15 cellular contexts compared by ENCODE assay signal in genomic region chr13:36870050-36870692, GRCh38. TPM values are rescaled to one million over a fixed set of nuclear protein-coding genes. Genes with fewer than 3 reads are reported as not detected.
DNase-seq lines count a peak whose midpoint lies in the region; ATAC-seq and TF ChIP-seq lines count a peak whose summit lies in the region.
"Had no signal": no experiment of that assay in that cellular context is flagged by ENCODE, and none has a peak within 500 bp of the region (broad histone marks: within the 10 kb centered on the region; RNA-seq: fewer than 3 reads in every experiment).

No MANE protein-coding gene starts in this region.

- no peak overlapping the region for H2BK15ac ChIP-seq in mesenchymal stem cell (ENCODE audit: low read depth, poor library complexity, severe bottlenecking)

- no peaks in the 10 kb centered on the region for H3K79me1 ChIP-seq in mesenchymal stem cell (replicated peaks; ENCODE audit: low read length, poor library complexity, severe bottlenecking)

- H3K23ac ChIP-seq in mesenchymal stem cell (ENCODE audit: low read length in 2 of 2), result no peak overlapping the region

- H3K27me3 ChIP-seq in WERI-Rb-1 (ENCODE audit: insufficient read depth, low read depth, severe bottlenecking), result no peaks in the 10 kb centered on the region
- H3K27me3 ChIP-seq in esophagus squamous epithelium, result no peaks in the 10 kb centered on the region
- no peaks in the 10 kb centered on the region for H3K27me3 ChIP-seq in mesenchymal stem cell (ENCODE audit: control insufficient read depth in 1 of 2, insufficient read depth in 1 of 2, low read length in 2 of 2)

- H3K9ac ChIP-seq in mesenchymal stem cell (ENCODE audit: low read length), result no peak overlapping the region

- H2BK5ac ChIP-seq in mesenchymal stem cell (ENCODE audit: low read depth, low read length, poor library complexity, severe bottlenecking), result no peak overlapping the region

- DNase-seq in DMS 273 (lab: John Stamatoyannopoulos, UW; ENCODE audit: unreplicated experiment) (peak; percentile 42), NCI-H524 treated with DMSO at 0.1 percent for 48 hours (lab: John Stamatoyannopoulos, UW) (peak; percentile 29), WERI-Rb-1 (no peak), mucosa of descending colon (peak in 1 of 3 donors; percentile 13), esophagus squamous epithelium (lab: John Stamatoyannopoulos, UW) (no peak), GOT3 (lab: John Stamatoyannopoulos, UW) (no peak), mesenchymal stem cell (no peak)
- DNase-seq: ACHN; Caco-2; CD4-positive, CD25-positive, alpha-beta regulatory T cell; H9; NCI-H1694; NCI-H446; SW 1271 had no signal

- H3K4me3 ChIP-seq in WERI-Rb-1 (ENCODE audit: low read depth, low read length) (no peak overlapping the region), mucosa of descending colon (no peak overlapping the region), esophagus squamous epithelium (no peak overlapping the region), mesenchymal stem cell (ENCODE audit: insufficient read depth in 1 of 2, low read depth in 1 of 2, low read length in 2 of 2) (no peak overlapping the region)

- H3K18ac ChIP-seq in mesenchymal stem cell (ENCODE audit: low read depth in 1 of 2, low read length in 2 of 2), result no peak overlapping the region

- H3K4me2 ChIP-seq in mesenchymal stem cell (ENCODE audit: low read length, poor library complexity, severe bottlenecking), result no peak overlapping the region

- peaks cover 7% of the 10 kb centered on the region for H3K36me3 ChIP-seq in WERI-Rb-1
- no peaks in the 10 kb centered on the region for H3K36me3 ChIP-seq in mucosa of descending colon (ENCODE audit: low read depth)
- H3K36me3 ChIP-seq in esophagus squamous epithelium, result peaks cover 0 to 25% (median 0%) of the 10 kb centered on the region in 3 donors
- peaks cover 0 to 3% of the 10 kb centered on the region in 2 experiments for H3K36me3 ChIP-seq in mesenchymal stem cell (ENCODE audit: control insufficient read depth in 1 of 2, insufficient read depth in 2 of 2, low read depth in 1 of 2, low read length in 2 of 2)

- H2AK5ac ChIP-seq in mesenchymal stem cell (ENCODE audit: low read length, severe bottlenecking), result no peak overlapping the region

- 30 to 90% methylated on average over 1 of the region's 1 CpG for WGBS in esophagus squamous epithelium, 2 donors
- WGBS in mesenchymal stem cell, result no CpG with 5 or more reads among the region's 1 CpG

- no peak overlapping the region for H2AFZ ChIP-seq in mesenchymal stem cell (ENCODE audit: low read depth, low read length)

- H2BK12ac ChIP-seq in mesenchymal stem cell (ENCODE audit: low read length in 2 of 2), result no peak overlapping the region

- H4K91ac ChIP-seq in mesenchymal stem cell (ENCODE audit: low read length), result no peak overlapping the region

- intact Hi-C loops in mucosa of descending colon (cut with DNase I, micrococcal nuclease), result no loop called here
- intact Hi-C loops in esophagus squamous epithelium (cut with DNase I), result no loop called here

- no peak for TF ChIP-seq POLR2A in esophagus squamous epithelium (IDR thresholded peaks at IDR 0.05)

- no peak overlapping the region for H2BK120ac ChIP-seq in mesenchymal stem cell (ENCODE audit: low read depth, low read length)

- peaks cover 8% of the 10 kb centered on the region for H3K4me1 ChIP-seq in mucosa of descending colon (ENCODE audit: low read depth)
- H3K4me1 ChIP-seq in esophagus squamous epithelium, result no peaks in the 10 kb centered on the region
- peaks cover 3% of the 10 kb centered on the region for H3K4me1 ChIP-seq in mesenchymal stem cell (ENCODE audit: control insufficient read depth, insufficient read depth, low read depth, low read length)
- H3K4me1 ChIP-seq: Caco-2 had no signal

- H3K14ac ChIP-seq in mesenchymal stem cell (ENCODE audit: low read length in 2 of 2), result no peak overlapping the region

- no peak overlapping the region for H3K4ac ChIP-seq in mesenchymal stem cell (ENCODE audit: low read depth in 1 of 2, low read length in 2 of 2)

- no peak for TF ChIP-seq CTCF in WERI-Rb-1 (IDR thresholded peaks at IDR 0.05; ENCODE audit: low read depth, low read length)
- TF ChIP-seq CTCF in mucosa of descending colon (IDR thresholded peaks at IDR 0.05), result no peak
- TF ChIP-seq CTCF in esophagus squamous epithelium (IDR thresholded peaks at IDR 0.05), result no peak

- no peaks in the 10 kb centered on the region for H3K9me3 ChIP-seq in WERI-Rb-1 (ENCODE audit: severe bottlenecking)
- no peaks in the 10 kb centered on the region for H3K9me3 ChIP-seq in mucosa of descending colon
- H3K9me3 ChIP-seq in esophagus squamous epithelium, result no peaks in the 10 kb centered on the region
- no peaks in the 10 kb centered on the region for H3K9me3 ChIP-seq in mesenchymal stem cell (ENCODE audit: control insufficient read depth, low read length)
- H3K9me3 ChIP-seq: Caco-2 had no signal

- ATAC-seq in mucosa of descending colon (peak; percentile 75), GM19397 (IDR thresholded peaks at IDR 0.05; ENCODE audit: unreplicated experiment) (no peak)

- peak overlapping the region; percentile 56 for H3K27ac ChIP-seq in WERI-Rb-1
- H3K27ac ChIP-seq in esophagus squamous epithelium, result no peak overlapping the region
- H3K27ac ChIP-seq in mesenchymal stem cell (ENCODE audit: low read length, poor library complexity, severe bottlenecking), result no peak overlapping the region

- H4K8ac ChIP-seq in mesenchymal stem cell (ENCODE audit: low read length), result no peak overlapping the region

RNA-seq across cellular contexts. Expression of gene SMAD9, which starts 49.9 kb away (rescaled TPM):
- total RNA-seq in mucosa of descending colon, result 10 to 100 TPM in 2 of 3 donors, 1 to 10 TPM in 1; 9.0 to 21.6 (median 16.2) TPM
- total RNA-seq in esophagus squamous epithelium, result 1 to 10 TPM in 3 of 4 donors, under 1 TPM in 1; 0.88 to 7.8 (median 2.9) TPM
- polyA plus RNA-seq in mesenchymal stem cell (2013, experiment 1 of 2), result 4.9 TPM
- 5.0 TPM for polyA plus RNA-seq in mesenchymal stem cell (2013, experiment 2 of 2)

RNA-seq across cellular contexts. Expression of gene RFXAP, which starts 51.1 kb away (rescaled TPM):
- 1 to 10 TPM; 5.0 to 6.3 (median 5.9) TPM for total RNA-seq in mucosa of descending colon
- 1 to 10 TPM in 3 of 4 donors, under 1 TPM in 1; 0.97 to 3.8 (median 1.7) TPM for total RNA-seq in esophagus squamous epithelium
- polyA plus RNA-seq in mesenchymal stem cell (2013, experiment 1 of 2), result 3.2 TPM
- 3.7 TPM for polyA plus RNA-seq in mesenchymal stem cell (2013, experiment 2 of 2)

Comparison
In these comparisons a context has a peak if more than half of its experiments do, and no peak if none do; other contexts are left out.
1. DNase-seq: peak in DMS 273 (single experiment) and NCI-H524 treated with DMSO at 0.1 percent for 48 hours (single experiment); none in WERI-Rb-1 (single experiment), esophagus squamous epithelium (single experiment), GOT3 (single experiment) and mesenchymal stem cell (single experiment).